ENCODE assay signal across 22 cellular contexts in the genomic region with DNA sequence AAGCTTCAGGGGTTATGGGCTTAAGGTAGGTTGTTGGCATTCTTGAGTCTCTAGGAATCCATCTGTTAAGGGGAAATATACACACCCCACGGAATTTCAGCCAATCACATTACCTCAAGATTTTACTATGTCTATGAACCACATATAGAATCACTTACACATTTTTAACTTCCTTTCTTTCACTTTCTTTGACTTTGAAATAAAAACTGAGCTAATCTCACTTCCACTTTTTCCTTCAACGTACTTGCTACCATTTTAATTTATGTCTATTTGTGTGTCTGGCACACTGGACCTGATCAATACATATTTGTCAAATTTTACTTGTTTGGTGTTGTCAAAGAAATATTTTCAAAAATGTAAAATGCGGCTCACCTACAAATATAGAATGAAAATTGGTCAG.
A peak's percentile ranks its signal among the peaks of the same experiment; 100 is the strongest.
DNase-seq lines count a peak whose midpoint lies in the region; ATAC-seq and TF ChIP-seq lines count a peak whose summit lies in the region.
"Had no signal": no experiment of that assay in that cellular context is flagged by ENCODE, and none has a peak within 500 bp of the region (broad histone marks: within the 10 kb centered on the region; RNA-seq: fewer than 3 reads in every experiment).

No MANE protein-coding gene starts in this region.

- no peaks in the 10 kb centered on the region for H3K9me3 ChIP-seq in BLaER1 treated with 17β-estradiol and CSF1 and Interleukin-3, amounts not matched to agents 10 nM and 100 nM (replicated peaks in 1 of 11)
- H3K9me3 ChIP-seq: adrenal gland, right lobe of liver had no signal

- no peaks in the 10 kb centered on the region for H4K20me1 ChIP-seq in BLaER1 treated with 17β-estradiol and CSF1 and Interleukin-3, amounts not matched to agents 10 nM and 100 nM

- H3K27me3 ChIP-seq in BLaER1 treated with 17β-estradiol and CSF1 and Interleukin-3, amounts not matched to agents 10 nM and 100 nM, result no peaks in the 10 kb centered on the region
- H3K27me3 ChIP-seq: adrenal gland, right lobe of liver had no signal

- H3K27ac ChIP-seq in BLaER1 treated with 17β-estradiol and CSF1 and Interleukin-3, amounts not matched to agents 10 nM and 100 nM, result no peak overlapping the region
- H3K27ac ChIP-seq in coronary artery, result no peak overlapping the region
- H3K27ac ChIP-seq: adrenal gland, right lobe of liver, SK-N-MC had no signal

- peak; percentile 70 for ATAC-seq in GM19455 (IDR thresholded peaks at IDR 0.05; ENCODE audit: unreplicated experiment)
- peak; percentile 64 for ATAC-seq in HG03103 (IDR thresholded peaks at IDR 0.05; ENCODE audit: low read depth, unreplicated experiment)
- no peak for ATAC-seq in GM21367 (IDR thresholded peaks at IDR 0.05; ENCODE audit: unreplicated experiment)
- ATAC-seq: left cardiac atrium, right lobe of liver had no signal

- peaks cover 4 to 12% (median 8%) of the 10 kb centered on the region in 10 experiments; a peak in 13 of 20 replicates for H3K4me1 ChIP-seq in BLaER1 treated with 17β-estradiol and CSF1 and Interleukin-3, amounts not matched to agents 10 nM and 100 nM
- H3K4me1 ChIP-seq: right lobe of liver had no signal

- no peak overlapping the region for H3K9ac ChIP-seq in BLaER1 treated with 17β-estradiol and CSF1 and Interleukin-3, amounts not matched to agents 10 nM and 100 nM

- H3K4me2 ChIP-seq in BLaER1 treated with 17β-estradiol and CSF1 and Interleukin-3, amounts not matched to agents 10 nM and 100 nM, result peak overlapping the region in 7 of 11 experiments; percentile 1 to 47 (median 38); a peak in 9 of 22 replicates

- peak; percentile 90 for DNase-seq in NOMO-1 treated with DMSO at 0.1 percent for 48 hours (lab: John Stamatoyannopoulos, UW; ENCODE audit: unreplicated experiment)
- no peak for DNase-seq in coronary artery (ENCODE audit: low spot score)
- no peak for DNase-seq in COR-L47 (lab: John Stamatoyannopoulos, UW)
- DNase-seq in activated CD4-positive, alpha-beta T cell treated with anti-CD3 and anti-CD28 coated beads, Interleukin-2, amount 50 U/mL, for 4 hours, result no peak
- DNase-seq: activated CD4-positive, alpha-beta memory T cell treated with anti-CD3 and anti-CD28 coated beads for 36 hours; activated gamma-delta T cell treated with Interleukin-2 at 50 U/mL for 16 hours; adrenal gland; C1 segment of cervical spinal cord; left cardiac atrium; mesenchymal stem cell; naive B cell; NCI-H1048; NCI-H2029 treated with DMSO at 0.1 percent for 48 hours; NCI-H345; right lobe of liver; stimulated activated CD4-positive, alpha-beta T cell treated with anti-CD3 and anti-CD28 coated beads, Interleukin-15, amount 100 ng/mL, for 24 hours; T-helper 2 cell had no signal

- TF ChIP-seq CTCF in coronary artery (IDR thresholded peaks at IDR 0.05), result no peak

- H3K36me3 ChIP-seq in BLaER1 treated with 17β-estradiol and CSF1 and Interleukin-3, amounts not matched to agents 10 nM and 100 nM, result no peaks in the 10 kb centered on the region
- H3K36me3 ChIP-seq: adrenal gland, right lobe of liver had no signal

- H3K4me3 ChIP-seq in BLaER1 treated with 17β-estradiol and CSF1 and Interleukin-3, amounts not matched to agents 10 nM and 100 nM, result no peak overlapping the region
- H3K4me3 ChIP-seq in coronary artery, result no peak overlapping the region
- H3K4me3 ChIP-seq: adrenal gland, right lobe of liver, SK-N-MC had no signal
